Comparison of ENCODE assay signal across 24 cellular contexts in genomic region chr3:64306745-64307144, GRCh38.
"Had no signal": no experiment of that assay in that cellular context is flagged by ENCODE, and none has a peak within 500 bp of the region (broad histone marks: within the 10 kb centered on the region; RNA-seq: fewer than 3 reads in every experiment).

No MANE protein-coding gene starts in this region.

- DNase-seq: activated CD4-positive, alpha-beta T cell treated with anti-CD3 and anti-CD28 coated beads, Interleukin-2, amount 50 U/mL, for 4 hours; activated gamma-delta T cell; brain microvascular endothelial cell; central memory CD4-positive, alpha-beta T cell; endodermal cell; heart left ventricle; kidney; left lung; mammary epithelial cell; nephron progenitor cell; occipital lobe; retina; stimulated activated CD4-positive, alpha-beta T cell treated with anti-CD3 and anti-CD28 coated beads, Interleukin-2, amount 100 ng/mL, for 48 hours; T-helper 17 cell; trophoblast cell; WERI-Rb-1 had no signal

- H3K27me3 Mint-ChIP-seq: stimulated activated naive CD8-positive, alpha-beta T cell treated with anti-CD3 and anti-CD28 coated beads, Interleukin-15, Interleukin-2, amounts not matched to agents 100 ng/mL and 50 ng/mL, for 24 hours had no signal

- H3K27me3 ChIP-seq: brain microvascular endothelial cell, gastroesophageal sphincter, heart left ventricle, left lung, suprapubic skin, vagina had no signal

- FAIRE-seq: colon, kidney had no signal

- H3K4me1 ChIP-seq: left lung, vagina had no signal

- H3K4me3 Mint-ChIP-seq: endodermal cell; nephron progenitor cell; stimulated activated naive CD8-positive, alpha-beta T cell treated with anti-CD3 and anti-CD28 coated beads, Interleukin-15, Interleukin-2, amounts not matched to agents 100 ng/mL and 50 ng/mL, for 24 hours; T-helper 17 cell had no signal

- H3K9me3 Mint-ChIP-seq: activated naive CD4-positive, alpha-beta T cell treated with anti-CD3 and anti-CD28 coated beads, Interleukin-2, amount 50 U/mL, for 72 hours; endodermal cell; nephron progenitor cell; stimulated activated naive CD8-positive, alpha-beta T cell treated with anti-CD3 and anti-CD28 coated beads, Interleukin-15, Interleukin-2, amounts not matched to agents 100 ng/mL and 50 ng/mL, for 24 hours had no signal

- H3K9me3 ChIP-seq: gastroesophageal sphincter, heart left ventricle, left lung, suprapubic skin, vagina had no signal

- H3K4me1 Mint-ChIP-seq: T-helper 17 cell had no signal

- H3K36me3 ChIP-seq: brain microvascular endothelial cell, gastroesophageal sphincter, heart left ventricle, left lung, suprapubic skin, vagina, WERI-Rb-1 had no signal

- ATAC-seq: activated naive CD4-positive, alpha-beta T cell treated with anti-CD3 and anti-CD28 coated beads, Interleukin-2, amount 50 U/mL, for 72 hours; gastroesophageal sphincter; heart left ventricle; left lung; T-helper 17 cell had no signal

- H3K27ac ChIP-seq: brain microvascular endothelial cell, epithelial cell of prostate, gastroesophageal sphincter, heart left ventricle, left lung, suprapubic skin, vagina, WERI-Rb-1 had no signal

- H3K4me3 ChIP-seq: gastroesophageal sphincter, heart left ventricle, left lung, skin epidermis, suprapubic skin, vagina had no signal

- H3K27ac Mint-ChIP-seq: activated naive CD4-positive, alpha-beta T cell treated with anti-CD3 and anti-CD28 coated beads, Interleukin-2, amount 50 U/mL, for 72 hours; endodermal cell; nephron progenitor cell; stimulated activated naive CD8-positive, alpha-beta T cell treated with anti-CD3 and anti-CD28 coated beads, Interleukin-15, Interleukin-2, amounts not matched to agents 100 ng/mL and 50 ng/mL, for 24 hours; T-helper 17 cell had no signal
